Comparison of ENCODE assay signal across 1 cellular context in the genomic region with DNA sequence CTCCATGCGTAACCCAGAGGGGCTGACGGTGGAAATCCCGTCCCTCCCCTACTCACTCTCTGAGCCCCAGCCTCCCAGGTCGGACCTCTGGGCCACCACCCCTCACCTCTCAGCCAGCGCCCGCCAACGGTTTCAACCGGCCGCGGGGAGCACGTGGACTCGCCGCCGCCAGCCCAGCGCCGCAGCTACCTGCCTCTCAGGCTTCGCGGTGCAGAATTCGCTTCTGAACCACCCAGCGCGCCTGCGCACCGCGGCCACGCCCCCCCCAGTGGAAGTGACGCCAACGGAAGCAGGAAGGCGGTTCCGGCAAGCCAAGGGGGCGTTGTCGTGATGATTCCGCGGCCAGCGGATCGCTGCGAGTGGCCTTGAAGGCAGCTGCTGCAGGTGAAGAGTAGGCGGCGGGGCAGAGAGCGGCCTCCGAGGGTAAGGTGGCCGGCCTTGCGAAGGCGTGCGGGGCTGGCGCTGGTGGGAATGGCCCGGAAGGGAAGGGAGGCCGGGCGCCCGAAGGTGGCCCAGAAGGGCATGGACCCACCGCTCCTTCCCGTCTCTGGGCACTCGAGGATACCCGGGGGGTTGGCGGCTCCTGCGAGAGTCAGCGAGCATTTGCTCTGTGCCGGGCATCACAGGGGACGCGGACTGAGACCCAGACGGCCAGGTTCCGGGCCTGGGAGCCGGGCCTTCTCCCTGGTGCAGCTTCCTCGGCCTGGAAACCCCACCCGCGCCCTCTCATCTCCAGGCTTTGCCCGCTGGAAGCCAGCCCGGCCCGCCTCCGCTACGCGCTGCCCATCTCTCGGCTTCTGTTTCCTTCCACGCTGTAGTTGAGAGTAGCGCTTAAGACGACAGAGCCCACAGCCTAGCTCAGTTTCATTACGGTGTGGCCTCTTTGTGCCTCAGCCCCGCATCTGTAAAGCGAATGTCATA.
TF ChIP-seq lines count a peak whose summit lies in the region.

A gene with protein sequence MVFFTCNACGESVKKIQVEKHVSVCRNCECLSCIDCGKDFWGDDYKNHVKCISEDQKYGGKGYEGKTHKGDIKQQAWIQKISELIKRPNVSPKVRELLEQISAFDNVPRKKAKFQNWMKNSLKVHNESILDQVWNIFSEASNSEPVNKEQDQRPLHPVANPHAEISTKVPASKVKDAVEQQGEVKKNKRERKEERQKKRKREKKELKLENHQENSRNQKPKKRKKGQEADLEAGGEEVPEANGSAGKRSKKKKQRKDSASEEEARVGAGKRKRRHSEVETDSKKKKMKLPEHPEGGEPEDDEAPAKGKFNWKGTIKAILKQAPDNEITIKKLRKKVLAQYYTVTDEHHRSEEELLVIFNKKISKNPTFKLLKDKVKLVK (minus strand): TSS at position 225 of the 921 bp plus-strand sequence. CDS start 6,412 bp downstream, outside the sequence.
A gene with protein sequence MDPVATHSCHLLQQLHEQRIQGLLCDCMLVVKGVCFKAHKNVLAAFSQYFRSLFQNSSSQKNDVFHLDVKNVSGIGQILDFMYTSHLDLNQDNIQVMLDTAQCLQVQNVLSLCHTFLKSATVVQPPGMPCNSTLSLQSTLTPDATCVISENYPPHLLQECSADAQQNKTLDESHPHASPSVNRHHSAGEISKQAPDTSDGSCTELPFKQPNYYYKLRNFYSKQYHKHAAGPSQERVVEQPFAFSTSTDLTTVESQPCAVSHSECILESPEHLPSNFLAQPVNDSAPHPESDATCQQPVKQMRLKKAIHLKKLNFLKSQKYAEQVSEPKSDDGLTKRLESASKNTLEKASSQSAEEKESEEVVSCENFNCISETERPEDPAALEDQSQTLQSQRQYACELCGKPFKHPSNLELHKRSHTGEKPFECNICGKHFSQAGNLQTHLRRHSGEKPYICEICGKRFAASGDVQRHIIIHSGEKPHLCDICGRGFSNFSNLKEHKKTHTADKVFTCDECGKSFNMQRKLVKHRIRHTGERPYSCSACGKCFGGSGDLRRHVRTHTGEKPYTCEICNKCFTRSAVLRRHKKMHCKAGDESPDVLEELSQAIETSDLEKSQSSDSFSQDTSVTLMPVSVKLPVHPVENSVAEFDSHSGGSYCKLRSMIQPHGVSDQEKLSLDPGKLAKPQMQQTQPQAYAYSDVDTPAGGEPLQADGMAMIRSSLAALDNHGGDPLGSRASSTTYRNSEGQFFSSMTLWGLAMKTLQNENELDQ (plus strand): TSS at position 322 of the 921 bp plus-strand sequence. CDS start 9,695 bp downstream, outside the sequence.

TF ChIP-seq in HepG2, 621 proteins besides CTCF, POLR2A, EP300 and RAD21 (continued from another document and continues in another):
- TF ChIP-seq, protein P1, sequence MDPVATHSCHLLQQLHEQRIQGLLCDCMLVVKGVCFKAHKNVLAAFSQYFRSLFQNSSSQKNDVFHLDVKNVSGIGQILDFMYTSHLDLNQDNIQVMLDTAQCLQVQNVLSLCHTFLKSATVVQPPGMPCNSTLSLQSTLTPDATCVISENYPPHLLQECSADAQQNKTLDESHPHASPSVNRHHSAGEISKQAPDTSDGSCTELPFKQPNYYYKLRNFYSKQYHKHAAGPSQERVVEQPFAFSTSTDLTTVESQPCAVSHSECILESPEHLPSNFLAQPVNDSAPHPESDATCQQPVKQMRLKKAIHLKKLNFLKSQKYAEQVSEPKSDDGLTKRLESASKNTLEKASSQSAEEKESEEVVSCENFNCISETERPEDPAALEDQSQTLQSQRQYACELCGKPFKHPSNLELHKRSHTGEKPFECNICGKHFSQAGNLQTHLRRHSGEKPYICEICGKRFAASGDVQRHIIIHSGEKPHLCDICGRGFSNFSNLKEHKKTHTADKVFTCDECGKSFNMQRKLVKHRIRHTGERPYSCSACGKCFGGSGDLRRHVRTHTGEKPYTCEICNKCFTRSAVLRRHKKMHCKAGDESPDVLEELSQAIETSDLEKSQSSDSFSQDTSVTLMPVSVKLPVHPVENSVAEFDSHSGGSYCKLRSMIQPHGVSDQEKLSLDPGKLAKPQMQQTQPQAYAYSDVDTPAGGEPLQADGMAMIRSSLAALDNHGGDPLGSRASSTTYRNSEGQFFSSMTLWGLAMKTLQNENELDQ (CRISPR knock-in tag; IDR thresholded peaks at IDR 0.05; ENCODE audit: borderline replicate concordance) = no peak
- TF ChIP-seq, protein P2, sequence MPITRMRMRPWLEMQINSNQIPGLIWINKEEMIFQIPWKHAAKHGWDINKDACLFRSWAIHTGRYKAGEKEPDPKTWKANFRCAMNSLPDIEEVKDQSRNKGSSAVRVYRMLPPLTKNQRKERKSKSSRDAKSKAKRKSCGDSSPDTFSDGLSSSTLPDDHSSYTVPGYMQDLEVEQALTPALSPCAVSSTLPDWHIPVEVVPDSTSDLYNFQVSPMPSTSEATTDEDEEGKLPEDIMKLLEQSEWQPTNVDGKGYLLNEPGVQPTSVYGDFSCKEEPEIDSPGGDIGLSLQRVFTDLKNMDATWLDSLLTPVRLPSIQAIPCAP (CRISPR knock-in tag; IDR thresholded peaks at IDR 0.05; ENCODE audit: low read depth) = no peak
- TF ChIP-seq PAWR (CRISPR knock-in tag; IDR thresholded peaks at IDR 0.05; ENCODE audit: borderline replicate concordance) = no peak
- no peak for TF ChIP-seq ZNF775 (CRISPR knock-in tag; IDR thresholded peaks at IDR 0.05; ENCODE audit: borderline replicate concordance)
- TF ChIP-seq ATF7-NPFF (CRISPR knock-in tag; IDR thresholded peaks at IDR 0.05; ENCODE audit: low read depth) = peak; percentile 96
- TF ChIP-seq HMGA1 (CRISPR knock-in tag; conservative IDR thresholded peaks at IDR 0.05) = no peak
- no peak for TF ChIP-seq ZFP62 (CRISPR knock-in tag; IDR thresholded peaks at IDR 0.05)
- TF ChIP-seq, protein P3, sequence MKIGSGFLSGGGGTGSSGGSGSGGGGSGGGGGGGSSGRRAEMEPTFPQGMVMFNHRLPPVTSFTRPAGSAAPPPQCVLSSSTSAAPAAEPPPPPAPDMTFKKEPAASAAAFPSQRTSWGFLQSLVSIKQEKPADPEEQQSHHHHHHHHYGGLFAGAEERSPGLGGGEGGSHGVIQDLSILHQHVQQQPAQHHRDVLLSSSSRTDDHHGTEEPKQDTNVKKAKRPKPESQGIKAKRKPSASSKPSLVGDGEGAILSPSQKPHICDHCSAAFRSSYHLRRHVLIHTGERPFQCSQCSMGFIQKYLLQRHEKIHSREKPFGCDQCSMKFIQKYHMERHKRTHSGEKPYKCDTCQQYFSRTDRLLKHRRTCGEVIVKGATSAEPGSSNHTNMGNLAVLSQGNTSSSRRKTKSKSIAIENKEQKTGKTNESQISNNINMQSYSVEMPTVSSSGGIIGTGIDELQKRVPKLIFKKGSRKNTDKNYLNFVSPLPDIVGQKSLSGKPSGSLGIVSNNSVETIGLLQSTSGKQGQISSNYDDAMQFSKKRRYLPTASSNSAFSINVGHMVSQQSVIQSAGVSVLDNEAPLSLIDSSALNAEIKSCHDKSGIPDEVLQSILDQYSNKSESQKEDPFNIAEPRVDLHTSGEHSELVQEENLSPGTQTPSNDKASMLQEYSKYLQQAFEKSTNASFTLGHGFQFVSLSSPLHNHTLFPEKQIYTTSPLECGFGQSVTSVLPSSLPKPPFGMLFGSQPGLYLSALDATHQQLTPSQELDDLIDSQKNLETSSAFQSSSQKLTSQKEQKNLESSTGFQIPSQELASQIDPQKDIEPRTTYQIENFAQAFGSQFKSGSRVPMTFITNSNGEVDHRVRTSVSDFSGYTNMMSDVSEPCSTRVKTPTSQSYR (CRISPR knock-in tag; IDR thresholded peaks at IDR 0.05; ENCODE audit: borderline replicate concordance) = no peak
- TF ChIP-seq FOXC1 (CRISPR knock-in tag; IDR thresholded peaks at IDR 0.05; ENCODE audit: borderline replicate concordance) = peak; percentile 64; the same call in 1 of the 2 replicates
- TF ChIP-seq ZNF713 (CRISPR knock-in tag; IDR thresholded peaks at IDR 0.05) = no peak
- peak; percentile 77 for TF ChIP-seq RNF2 (conservative IDR thresholded peaks at IDR 0.05; ENCODE audit: low read depth)
- TF ChIP-seq ZNF891 (CRISPR knock-in tag; IDR thresholded peaks at IDR 0.05) = peak; percentile 91
- peak; percentile 99 for TF ChIP-seq GABPB1 (CRISPR knock-in tag; IDR thresholded peaks at IDR 0.05)
- TF ChIP-seq ZNF367 (CRISPR knock-in tag; IDR thresholded peaks at IDR 0.05; ENCODE audit: borderline replicate concordance) = peak; percentile 42; the same call in 1 of the 2 replicates
- TF ChIP-seq ATRX (CRISPR knock-in tag; IDR thresholded peaks at IDR 0.05; ENCODE audit: borderline replicate concordance) = no peak
- TF ChIP-seq, protein P4, sequence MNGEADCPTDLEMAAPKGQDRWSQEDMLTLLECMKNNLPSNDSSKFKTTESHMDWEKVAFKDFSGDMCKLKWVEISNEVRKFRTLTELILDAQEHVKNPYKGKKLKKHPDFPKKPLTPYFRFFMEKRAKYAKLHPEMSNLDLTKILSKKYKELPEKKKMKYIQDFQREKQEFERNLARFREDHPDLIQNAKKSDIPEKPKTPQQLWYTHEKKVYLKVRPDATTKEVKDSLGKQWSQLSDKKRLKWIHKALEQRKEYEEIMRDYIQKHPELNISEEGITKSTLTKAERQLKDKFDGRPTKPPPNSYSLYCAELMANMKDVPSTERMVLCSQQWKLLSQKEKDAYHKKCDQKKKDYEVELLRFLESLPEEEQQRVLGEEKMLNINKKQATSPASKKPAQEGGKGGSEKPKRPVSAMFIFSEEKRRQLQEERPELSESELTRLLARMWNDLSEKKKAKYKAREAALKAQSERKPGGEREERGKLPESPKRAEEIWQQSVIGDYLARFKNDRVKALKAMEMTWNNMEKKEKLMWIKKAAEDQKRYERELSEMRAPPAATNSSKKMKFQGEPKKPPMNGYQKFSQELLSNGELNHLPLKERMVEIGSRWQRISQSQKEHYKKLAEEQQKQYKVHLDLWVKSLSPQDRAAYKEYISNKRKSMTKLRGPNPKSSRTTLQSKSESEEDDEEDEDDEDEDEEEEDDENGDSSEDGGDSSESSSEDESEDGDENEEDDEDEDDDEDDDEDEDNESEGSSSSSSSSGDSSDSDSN (CRISPR knock-in tag; IDR thresholded peaks at IDR 0.05) = peak; percentile 89
- TF ChIP-seq, protein P5, sequence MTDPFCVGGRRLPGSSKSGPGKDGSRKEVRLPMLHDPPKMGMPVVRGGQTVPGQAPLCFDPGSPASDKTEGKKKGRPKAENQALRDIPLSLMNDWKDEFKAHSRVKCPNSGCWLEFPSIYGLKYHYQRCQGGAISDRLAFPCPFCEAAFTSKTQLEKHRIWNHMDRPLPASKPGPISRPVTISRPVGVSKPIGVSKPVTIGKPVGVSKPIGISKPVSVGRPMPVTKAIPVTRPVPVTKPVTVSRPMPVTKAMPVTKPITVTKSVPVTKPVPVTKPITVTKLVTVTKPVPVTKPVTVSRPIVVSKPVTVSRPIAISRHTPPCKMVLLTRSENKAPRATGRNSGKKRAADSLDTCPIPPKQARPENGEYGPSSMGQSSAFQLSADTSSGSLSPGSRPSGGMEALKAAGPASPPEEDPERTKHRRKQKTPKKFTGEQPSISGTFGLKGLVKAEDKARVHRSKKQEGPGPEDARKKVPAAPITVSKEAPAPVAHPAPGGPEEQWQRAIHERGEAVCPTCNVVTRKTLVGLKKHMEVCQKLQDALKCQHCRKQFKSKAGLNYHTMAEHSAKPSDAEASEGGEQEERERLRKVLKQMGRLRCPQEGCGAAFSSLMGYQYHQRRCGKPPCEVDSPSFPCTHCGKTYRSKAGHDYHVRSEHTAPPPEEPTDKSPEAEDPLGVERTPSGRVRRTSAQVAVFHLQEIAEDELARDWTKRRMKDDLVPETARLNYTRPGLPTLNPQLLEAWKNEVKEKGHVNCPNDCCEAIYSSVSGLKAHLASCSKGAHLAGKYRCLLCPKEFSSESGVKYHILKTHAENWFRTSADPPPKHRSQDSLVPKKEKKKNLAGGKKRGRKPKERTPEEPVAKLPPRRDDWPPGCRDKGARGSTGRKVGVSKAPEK (CRISPR knock-in tag; IDR thresholded peaks at IDR 0.05; ENCODE audit: borderline replicate concordance) = no peak
- TF ChIP-seq, protein P6, sequence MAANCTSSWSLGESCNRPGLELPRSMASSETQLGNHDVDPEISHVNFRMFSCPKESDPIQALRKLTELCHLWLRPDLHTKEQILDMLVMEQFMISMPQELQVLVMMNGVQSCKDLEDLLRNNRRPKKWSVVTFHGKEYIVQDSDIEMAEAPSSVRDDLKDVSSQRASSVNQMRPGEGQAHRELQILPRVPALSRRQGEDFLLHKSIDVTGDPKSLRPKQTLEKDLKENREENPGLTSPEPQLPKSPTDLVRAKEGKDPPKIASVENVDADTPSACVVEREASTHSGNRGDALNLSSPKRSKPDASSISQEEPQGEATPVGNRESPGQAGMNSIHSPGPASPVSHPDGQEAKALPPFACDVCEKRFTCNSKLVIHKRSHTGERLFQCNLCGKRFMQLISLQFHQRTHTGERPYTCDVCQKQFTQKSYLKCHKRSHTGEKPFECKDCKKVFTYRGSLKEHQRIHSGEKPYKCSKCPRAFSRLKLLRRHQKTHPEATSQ (CRISPR knock-in tag; IDR thresholded peaks at IDR 0.05; ENCODE audit: borderline replicate concordance) = peak; percentile 57; the same call in 1 of the 2 replicates
- TF ChIP-seq, protein P7, sequence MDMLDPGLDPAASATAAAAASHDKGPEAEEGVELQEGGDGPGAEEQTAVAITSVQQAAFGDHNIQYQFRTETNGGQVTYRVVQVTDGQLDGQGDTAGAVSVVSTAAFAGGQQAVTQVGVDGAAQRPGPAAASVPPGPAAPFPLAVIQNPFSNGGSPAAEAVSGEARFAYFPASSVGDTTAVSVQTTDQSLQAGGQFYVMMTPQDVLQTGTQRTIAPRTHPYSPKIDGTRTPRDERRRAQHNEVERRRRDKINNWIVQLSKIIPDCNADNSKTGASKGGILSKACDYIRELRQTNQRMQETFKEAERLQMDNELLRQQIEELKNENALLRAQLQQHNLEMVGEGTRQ (IDR thresholded peaks at IDR 0.05; ENCODE audit: low read depth, low read length) = no peak
- TF ChIP-seq, protein P7 (CRISPR knock-in tag; IDR thresholded peaks at IDR 0.05; ENCODE audit: borderline replicate concordance) = peak; percentile 44; the same call in 1 of the 2 replicates
- TF ChIP-seq, protein P8, sequence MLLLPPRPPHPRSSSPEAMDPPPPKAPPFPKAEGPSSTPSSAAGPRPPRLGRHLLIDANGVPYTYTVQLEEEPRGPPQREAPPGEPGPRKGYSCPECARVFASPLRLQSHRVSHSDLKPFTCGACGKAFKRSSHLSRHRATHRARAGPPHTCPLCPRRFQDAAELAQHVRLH (CRISPR knock-in tag; IDR thresholded peaks at IDR 0.05; ENCODE audit: borderline replicate concordance, low read depth) = 0 out of 2 replicates have a peak, but pooled peaks have one; percentile 38
- TF ChIP-seq HNRNPLL (IDR thresholded peaks at IDR 0.05; ENCODE audit: low read depth, low read length, poor library complexity, severe bottlenecking) = peak; percentile 86
- TF ChIP-seq, protein P9, sequence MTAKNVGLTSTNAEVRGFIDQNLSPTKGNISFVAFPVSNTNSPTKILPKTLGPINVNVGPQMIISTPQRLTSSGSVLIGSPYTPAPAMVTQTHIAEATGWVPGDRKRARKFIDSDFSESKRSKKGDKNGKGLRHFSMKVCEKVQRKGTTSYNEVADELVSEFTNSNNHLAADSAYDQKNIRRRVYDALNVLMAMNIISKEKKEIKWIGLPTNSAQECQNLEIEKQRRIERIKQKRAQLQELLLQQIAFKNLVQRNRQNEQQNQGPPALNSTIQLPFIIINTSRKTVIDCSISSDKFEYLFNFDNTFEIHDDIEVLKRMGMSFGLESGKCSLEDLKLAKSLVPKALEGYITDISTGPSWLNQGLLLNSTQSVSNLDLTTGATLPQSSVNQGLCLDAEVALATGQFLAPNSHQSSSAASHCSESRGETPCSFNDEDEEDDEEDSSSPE (CRISPR knock-in tag; IDR thresholded peaks at IDR 0.05) = peak; percentile 86
- TF ChIP-seq MED8 (CRISPR knock-in tag; IDR thresholded peaks at IDR 0.05; ENCODE audit: insufficient replicate concordance) = peak; percentile 52
